Comparison of ENCODE assay signal across 16 cellular contexts in the genomic region with DNA sequence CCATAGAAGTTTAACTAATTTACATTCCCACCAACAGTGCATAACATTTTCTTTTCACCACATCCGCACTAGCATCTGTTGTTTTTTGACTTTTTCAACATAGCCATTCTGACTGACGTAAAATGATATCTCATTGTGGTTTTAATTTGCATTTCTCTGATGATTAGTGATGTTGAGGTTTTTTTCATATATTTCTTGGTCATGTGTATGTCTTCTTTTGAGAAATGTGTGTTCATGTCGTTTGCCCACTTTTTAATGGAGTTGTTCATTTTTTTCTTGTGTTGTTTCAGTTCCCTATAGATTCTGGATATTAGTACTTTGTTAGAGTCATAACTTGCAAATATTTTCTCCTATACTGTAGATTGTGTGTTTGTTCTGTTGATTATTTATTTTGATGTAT.
DNase-seq lines count a peak whose midpoint lies in the region; ATAC-seq and TF ChIP-seq lines count a peak whose summit lies in the region.
"Had no signal": no experiment of that assay in that cellular context is flagged by ENCODE, and none has a peak within 500 bp of the region (broad histone marks: within the 10 kb centered on the region; RNA-seq: fewer than 3 reads in every experiment).

No MANE protein-coding gene starts in this region.

- H3K9me3 ChIP-seq in H9 (ENCODE audit: control insufficient read depth, low read depth, low read length) = no peaks in the 10 kb centered on the region
- H3K9me3 ChIP-seq: esophagus muscularis mucosa had no signal

- no peaks in the 10 kb centered on the region for H3K79me2 ChIP-seq in H9 (ENCODE audit: insufficient read depth, low read length)

- no peak overlapping the region for H3K4ac ChIP-seq in H9 (ENCODE audit: low read depth, low read length)

- H3K36me3 Mint-ChIP-seq in IgD-negative memory B cell = peaks cover 7% of the 10 kb centered on the region
- H3K36me3 Mint-ChIP-seq in H9 (ENCODE audit: insufficient read depth in 1 of 3, low read depth in 3 of 3) = peaks cover 0 to 3% (median 0%) of the 10 kb centered on the region in 3 experiments; a peak in 1 of 7 replicates

- H3K23me2 ChIP-seq in H9 (ENCODE audit: insufficient read length, low read depth, low read length, poor library complexity, severe bottlenecking) = no peaks in the 10 kb centered on the region

- H3K56ac ChIP-seq in H9 (ENCODE audit: insufficient read length, low read depth, low read length) = no peak overlapping the region

- no peak overlapping the region for H2BK15ac ChIP-seq in H9 (ENCODE audit: low read depth, low read length)

- H2BK5ac ChIP-seq in H9 (ENCODE audit: insufficient read length, low read length) = no peak overlapping the region

- H3K14ac ChIP-seq in H9 (ENCODE audit: insufficient read depth, low read length) = no peak overlapping the region

- peak; percentile 76 for ATAC-seq in GM18508 (IDR thresholded peaks at IDR 0.05; ENCODE audit: insufficient read depth, unreplicated experiment)
- peak; percentile 55 for ATAC-seq in GM19468 (IDR thresholded peaks at IDR 0.05; ENCODE audit: extremely low read depth, unreplicated experiment)
- peak; percentile 94 for ATAC-seq in HG02938 (IDR thresholded peaks at IDR 0.05; ENCODE audit: unreplicated experiment)
- ATAC-seq: activated CD4-positive, alpha-beta T cell treated with anti-CD3 and anti-CD28 coated beads for 36 hours had no signal

- H3K9me3 Mint-ChIP-seq in IgD-negative memory B cell = peaks cover 0 to 10% (median 2%) of the 10 kb centered on the region in 3 donors
- no peaks in the 10 kb centered on the region; a peak in 2 of 5 replicates for H3K9me3 Mint-ChIP-seq in H9

- H3K4me3 Mint-ChIP-seq in IgD-negative memory B cell = peak overlapping the region in 2 of 4 donors; percentile 27 to 39
- H3K4me3 Mint-ChIP-seq in H9 = no peak overlapping the region
- H3K4me3 Mint-ChIP-seq: activated CD4-positive, alpha-beta T cell treated with anti-CD3 and anti-CD28 coated beads for 36 hours had no signal

- H3K4me1 Mint-ChIP-seq in IgD-negative memory B cell = peaks cover 7 to 9% (median 7%) of the 10 kb centered on the region in 3 donors
- H3K4me1 Mint-ChIP-seq in H9 = no peaks in the 10 kb centered on the region
- H3K4me1 Mint-ChIP-seq: activated CD4-positive, alpha-beta T cell treated with anti-CD3 and anti-CD28 coated beads for 36 hours had no signal

- H3K9ac ChIP-seq in H9 (ENCODE audit: extremely low read depth, insufficient read length, low read length) = no peak overlapping the region

- H3K27ac ChIP-seq in substantia nigra (ENCODE audit: low read depth, low read length, poor library complexity, severe bottlenecking) (no peak overlapping the region), H9 (ENCODE audit: insufficient read length, low read depth, low read length) (no peak overlapping the region)
- H3K27ac ChIP-seq: esophagus muscularis mucosa had no signal

- H2BK120ac ChIP-seq in H9 (ENCODE audit: low read depth, low read length, poor library complexity, severe bottlenecking) = no peak overlapping the region

- no peak overlapping the region for H4K5ac ChIP-seq in H9 (ENCODE audit: insufficient read length, low read depth, low read length)

- H3K4me2 ChIP-seq in H9 (ENCODE audit: insufficient read depth, insufficient read length, low read length) = no peak overlapping the region

- H3T11ph ChIP-seq in H9 (ENCODE audit: low read length) = no peak overlapping the region

- no peak overlapping the region for H2BK20ac ChIP-seq in H9 (ENCODE audit: low read depth, low read length, poor library complexity, severe bottlenecking)

- H3K27ac Mint-ChIP-seq in IgD-negative memory B cell = peak overlapping the region; percentile 10 to 88 (median 77)
- H3K27ac Mint-ChIP-seq in H9 = no peak overlapping the region; a peak in 1 of 7 replicates
- H3K27ac Mint-ChIP-seq: activated CD4-positive, alpha-beta T cell treated with anti-CD3 and anti-CD28 coated beads for 36 hours had no signal

- no peaks in the 10 kb centered on the region for H3K4me1 ChIP-seq in H9 (ENCODE audit: insufficient read depth, low read length)
- H3K4me1 ChIP-seq: esophagus muscularis mucosa had no signal

- H3K23ac ChIP-seq in H9 (ENCODE audit: insufficient read length, low read depth, low read length) = no peak overlapping the region

- no peaks in the 10 kb centered on the region for H3K79me1 ChIP-seq in H9 (ENCODE audit: insufficient read depth, low read depth, low read length, poor library complexity, severe bottlenecking)

- H3K27me3 ChIP-seq in H9 (ENCODE audit: insufficient read depth, low read length) = no peaks in the 10 kb centered on the region
- H3K27me3 ChIP-seq: esophagus muscularis mucosa had no signal

- TF ChIP-seq CTCF in H9 (conservative IDR thresholded peaks at IDR 0.05) = no peak

- DNase-seq in NCI-H2171 (lab: John Stamatoyannopoulos, UW) (no peak), substantia nigra (lab: John Stamatoyannopoulos, UW) (no peak), NCI-H1105 (lab: John Stamatoyannopoulos, UW) (no peak), H9 (no peak)
- DNase-seq: activated CD4-positive, alpha-beta T cell treated with anti-CD3 and anti-CD28 coated beads for 36 hours; activated T-cell treated with anti-CD3 and anti-CD28 coated beads, Interleukin-2, amount 50 U/mL, for 48 hours; amniotic stem cell; IMR-90; NCI-H146; NCI-H526; stimulated activated CD4-positive, alpha-beta T cell treated with anti-CD3 and anti-CD28 coated beads, Interleukin-4, amount 100 ng/mL, for 1 hour had no signal

- H3K18ac ChIP-seq in H9 (ENCODE audit: insufficient read length, low read depth, low read length) = no peak overlapping the region

- H4K8ac ChIP-seq in H9 (replicated peaks; ENCODE audit: insufficient read length, low read depth, low read length) = no peak overlapping the region

- H4K20me1 ChIP-seq in H9 (ENCODE audit: control insufficient read depth, insufficient read depth, insufficient read length) = no peaks in the 10 kb centered on the region

- H2AFZ ChIP-seq in H9 (ENCODE audit: low read length) = no peak overlapping the region

- WGBS in H9 (ENCODE audit: extremely low coverage, insufficient read length, low lambda C conversion rate) = no CpG with 5 or more reads among the region's 3 CpGs

- no peaks in the 10 kb centered on the region for H3K27me3 Mint-ChIP-seq in IgD-negative memory B cell
- no peaks in the 10 kb centered on the region; the same call in 1 of the 2 replicates for H3K27me3 Mint-ChIP-seq in H9 (ENCODE audit: low read depth)
- H3K27me3 Mint-ChIP-seq: activated CD4-positive, alpha-beta T cell treated with anti-CD3 and anti-CD28 coated beads for 36 hours had no signal

- H2BK12ac ChIP-seq in H9 (ENCODE audit: insufficient read length, low read depth, low read length) = no peak overlapping the region

- H2AK5ac ChIP-seq in H9 (ENCODE audit: insufficient read length, low read length) = no peak overlapping the region

- H4K91ac ChIP-seq in H9 (ENCODE audit: insufficient read length, low read depth, low read length) = no peak overlapping the region

Comparison
In these comparisons a context has a peak if more than half of its experiments do, and no peak if none do; other contexts are left out.
1. H3K27ac Mint-ChIP-seq: peak in IgD-negative memory B cell (3 of 3); none in H9 (0 of 3).
2. Peak in every context shown above with its lines, with median percentiles within 50 percentile points of each other: ATAC-seq.